ENCODE assay signal across 11 cellular contexts in the genomic region with DNA sequence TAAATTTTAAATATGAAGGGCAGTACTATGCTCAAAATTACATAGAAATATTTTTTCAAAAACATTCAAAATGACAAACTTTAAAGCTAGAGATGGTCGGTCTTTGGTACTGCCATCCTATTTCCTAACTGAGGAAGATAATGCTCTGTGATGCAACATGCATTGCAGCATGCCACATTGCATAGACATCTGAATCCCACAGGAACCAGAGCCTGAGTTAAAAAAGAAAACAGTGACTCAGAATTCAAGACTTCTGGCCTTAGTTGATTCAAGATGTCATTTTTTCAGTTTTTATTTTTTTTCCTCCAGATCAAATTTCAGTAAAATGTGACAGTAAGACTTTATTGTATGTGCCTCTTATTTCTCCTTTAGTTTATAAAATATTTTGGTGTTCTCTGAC. TPM values are rescaled to one million over a fixed set of nuclear protein-coding genes. Genes with fewer than 3 reads are reported as not detected.
DNase-seq lines count a peak whose midpoint lies in the region; ATAC-seq and TF ChIP-seq lines count a peak whose summit lies in the region.
"Had no signal": no experiment of that assay in that cellular context is flagged by ENCODE, and none has a peak within 500 bp of the region (broad histone marks: within the 10 kb centered on the region; RNA-seq: fewer than 3 reads in every experiment).

No MANE protein-coding gene starts in this region.

- H3K27ac ChIP-seq in left ventricle myocardium inferior (replicated peaks), result no peak overlapping the region
- peak overlapping the region; percentile 99 for H3K27ac ChIP-seq in SK-N-MC
- H3K27ac ChIP-seq in foreskin keratinocyte, result no peak overlapping the region
- H3K27ac ChIP-seq in stomach, result no peak overlapping the region
- H3K27ac ChIP-seq: BLaER1, right lobe of liver had no signal

- ATAC-seq in left cardiac atrium (peak; percentile 30 to 83), foreskin keratinocyte (peak; percentile 65)

- H3K27me3 ChIP-seq in left ventricle myocardium inferior (ENCODE audit: low read depth) (no peaks in the 10 kb centered on the region), foreskin keratinocyte (no peaks in the 10 kb centered on the region), stomach (no peaks in the 10 kb centered on the region)
- H3K27me3 ChIP-seq: BLaER1, right lobe of liver had no signal

- H3K36me3 ChIP-seq in left ventricle myocardium inferior (no peaks in the 10 kb centered on the region), SK-N-MC (ENCODE audit: insufficient read depth, low read length) (peaks cover 23% of the 10 kb centered on the region), stomach (no peaks in the 10 kb centered on the region)
- H3K36me3 ChIP-seq: BLaER1, right lobe of liver had no signal

- H3K9me3 ChIP-seq in left ventricle myocardium inferior (replicated peaks) (peaks cover under 1% of the 10 kb centered on the region), SK-N-MC (ENCODE audit: low read depth, low read length) (peaks cover 13% of the 10 kb centered on the region), stomach (no peaks in the 10 kb centered on the region)
- H3K9me3 ChIP-seq: BLaER1, right lobe of liver had no signal

- H3K4me1 ChIP-seq in left ventricle myocardium inferior, result no peaks in the 10 kb centered on the region
- peaks cover 12% of the 10 kb centered on the region for H3K4me1 ChIP-seq in foreskin keratinocyte
- no peaks in the 10 kb centered on the region for H3K4me1 ChIP-seq in stomach
- H3K4me1 ChIP-seq: BLaER1, right lobe of liver had no signal

- WGBS in stomach, 5 donors, result 76 to 94% (median 90%) methylated on average over 1 of the region's 1 CpG

- no peak for TF ChIP-seq POLR2A in stomach (IDR thresholded peaks at IDR 0.05)

- no peak for TF ChIP-seq EP300 in stomach (IDR thresholded peaks at IDR 0.05)

- intact Hi-C loops in left cardiac atrium (cut with DNase I) (no loop called here), left ventricle myocardium inferior (cut with micrococcal nuclease) (no loop called here), stomach (cut with DNase I; ENCODE audit: low total_unique reads) (no loop called here)

- TF ChIP-seq CTCF in left ventricle myocardium inferior (IDR thresholded peaks at IDR 0.05; ENCODE audit: borderline replicate concordance), result no peak
- no peak for TF ChIP-seq CTCF in foreskin keratinocyte (conservative IDR thresholded peaks at IDR 0.05)
- no peak for TF ChIP-seq CTCF in stomach (IDR thresholded peaks at IDR 0.05)

- DNase-seq in left cardiac atrium (peak; percentile 28), left ventricle myocardium inferior (no peak), SK-N-MC (ENCODE audit: low read depth, low spot score) (peak; percentile 91), foreskin keratinocyte (peak; percentile 47 to 74), NCI-H510A treated with DMSO at 0.1 percent for 48 hours (lab: John Stamatoyannopoulos, UW) (no peak), OCI-M1 (lab: John Stamatoyannopoulos, UW) (no peak), SHP77 treated with DMSO at 0.1 percent for 48 hours (lab: John Stamatoyannopoulos, UW) (no peak), stomach (no peak)
- DNase-seq: NCI-H1436, right lobe of liver had no signal

- peak overlapping the region; percentile 83 for H3K9ac ChIP-seq in SK-N-MC (ENCODE audit: insufficient read length)
- H3K9ac ChIP-seq: BLaER1 had no signal

- no peak overlapping the region for H3K4me3 ChIP-seq in left ventricle myocardium inferior
- peak overlapping the region; percentile 70 for H3K4me3 ChIP-seq in SK-N-MC
- H3K4me3 ChIP-seq in stomach, result no peak overlapping the region
- H3K4me3 ChIP-seq: BLaER1, right lobe of liver had no signal

RNA-seq across cellular contexts. Expression of gene TP63, which starts 33.1 kb away (rescaled TPM):
- total RNA-seq in left cardiac atrium (under 1 TPM; 0.31 to 0.35 TPM), left ventricle myocardium inferior (0.14 TPM), foreskin keratinocyte (154 and 165 TPM in 2 replicates), stomach (under 1 TPM in 1 of 5 donors, not detected in 4; 0.55 TPM)
- polyA plus RNA-seq in foreskin keratinocyte (32.7 and 42.9 TPM in 2 replicates), stomach (10 to 100 TPM in 1 of 3 donors, under 1 TPM in 1, not detected in 1; 0.15 to 25.6 TPM)

Comparison
In these comparisons a context has a peak if more than half of its experiments do, and no peak if none do; other contexts are left out.
1. DNase-seq: peak in left cardiac atrium (single experiment), SK-N-MC (single experiment) and foreskin keratinocyte (2 of 2); none in left ventricle myocardium inferior (single experiment), NCI-H510A treated with DMSO at 0.1 percent for 48 hours (single experiment), OCI-M1 (single experiment), SHP77 treated with DMSO at 0.1 percent for 48 hours (single experiment) and stomach (single experiment).
2. RNA of gene TP63, which starts 33.1 kb away (total RNA-seq): 154 to 165 TPM in foreskin keratinocyte; 0.31 to 0.35 TPM in left cardiac atrium, 0.14 TPM in left ventricle myocardium inferior (single experiment) and 0.55 TPM in stomach; every median in the first group is over 100 times any median in the second.